In the genomic region with DNA sequence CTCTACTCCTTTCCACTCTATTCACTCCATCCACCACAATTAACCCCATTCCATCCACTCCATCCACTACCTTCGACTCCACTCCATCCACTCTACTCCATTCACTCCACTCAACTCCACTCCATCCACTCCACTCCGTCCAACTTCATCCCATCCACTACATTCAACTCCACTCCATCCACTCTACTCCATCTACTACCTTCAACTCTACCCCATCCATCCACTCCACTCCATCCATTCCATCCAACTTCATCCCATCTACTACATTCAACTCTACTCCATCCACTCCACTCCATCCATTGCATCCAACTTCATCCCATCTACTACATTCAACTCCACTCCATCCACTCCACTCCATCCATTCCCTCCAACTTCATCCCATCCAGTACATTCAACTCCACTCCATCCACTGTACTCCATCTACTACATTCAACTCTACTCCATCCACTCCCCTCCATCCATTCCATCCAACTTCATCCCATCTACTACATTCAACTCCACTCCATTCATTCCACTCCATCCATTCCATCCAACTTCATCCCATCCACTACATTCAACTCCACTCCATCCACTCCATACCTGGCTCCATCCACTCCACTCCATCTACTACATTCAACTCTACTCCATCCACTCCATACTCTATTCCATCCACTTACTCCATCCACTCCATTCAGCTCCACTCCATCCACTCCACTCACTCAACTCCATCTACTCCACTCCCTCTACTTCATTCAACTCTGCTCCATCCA, we compare ENCODE assay signal across 1 cellular context.
TF ChIP-seq lines count a peak whose summit lies in the region.

No MANE protein-coding gene starts in this region.

TF ChIP-seq in HCT116, 20 proteins besides CTCF, POLR2A, EP300 and RAD21:
- TF ChIP-seq JUND (IDR thresholded peaks at IDR 0.05) = peak; percentile 21; the same call in 1 of the 2 replicates
- no peak for TF ChIP-seq YY1 (IDR thresholded peaks at IDR 0.05; ENCODE audit: extremely low read depth, insufficient replicate concordance, low read depth, low read length)
